ENCODE assay signal across 25 cellular contexts in genomic region chr15:33043636-33044035, GRCh38.
"Had no signal": no experiment of that assay in that cellular context is flagged by ENCODE, and none has a peak within 500 bp of the region (broad histone marks: within the 10 kb centered on the region; RNA-seq: fewer than 3 reads in every experiment).

No MANE protein-coding gene starts in this region.

- H3K36me3 ChIP-seq: MG63 had no signal

- H3K27me3 ChIP-seq: MG63, Peyer's patch, SJCRH30 had no signal

- DNase-seq: IMR-90; Karpas-422; KG1; MG63; NCI-H1092; NCI-H1105 treated with DMSO at 0.1 percent for 48 hours; NCI-H1417 treated with DMSO at 0.1 percent for 48 hours; NCI-H146; NCI-H1694 treated with DMSO at 0.1 percent for 48 hours; NCI-H1930; NCI-H2081; NCI-H2107; NCI-H2227 treated with DMSO at 0.1 percent for 48 hours; NCI-H524; NCI-H526 treated with DMSO at 0.1 percent for 48 hours; NCI-H748 treated with DMSO at 0.1 percent for 48 hours; NK-92 treated with Interleukin-12 subunit alpha and Interleukin-12 subunit beta, amount 100 ng/mL, for 24 hours; OCI-M1; PC-9; Peyer's patch; SHP77 treated with DMSO at 0.1 percent for 48 hours; SJCRH30 had no signal

- H2AFZ ChIP-seq: PC-9 had no signal

- ATAC-seq: HepG2, Right ventricle myocardium inferior had no signal

- H3K27ac ChIP-seq: PC-9, Peyer's patch, SJCRH30, SK-N-MC had no signal

- H3K4me2 ChIP-seq: PC-9 had no signal

- H3K4me3 ChIP-seq: MG63, PC-9, Peyer's patch, SJCRH30, SK-N-MC had no signal

- H3K4me1 ChIP-seq: Peyer's patch had no signal
